In genomic region chr17:75124041-75124818, GRCh38 we compare ENCODE assay signal across 8 cellular contexts. TPM values are rescaled to one million over a fixed set of nuclear protein-coding genes. Genes with fewer than 3 reads are reported as not detected.
A peak's percentile ranks its signal among the peaks of the same experiment; 100 is the strongest.
DNase-seq lines count a peak whose midpoint lies in the region; ATAC-seq and TF ChIP-seq lines count a peak whose summit lies in the region.

No MANE protein-coding gene starts in this region.

- peaks cover 0 to 7% (median 0%) of the 10 kb centered on the region in 3 donors for H3K36me3 ChIP-seq in Peyer's patch

- CTCF ChIA-PET in HEK293T (lab: Yijun Ruan, JAX), result interaction anchor here (0.7 to 4.7 kb wide), 3 partner anchors 9 to 123 kb away, joined by 3 to 25 read pairs (median 14); no protein-coding TSS in a partner anchor

- H3K4me1 ChIP-seq in Peyer's patch, result peaks cover 5 to 48% (median 17%) of the 10 kb centered on the region in 4 donors

- peak overlapping the region in 1 of 4 donors; percentile 5 for H3K4me3 ChIP-seq in Peyer's patch

- TF ChIP-seq CTCF in Peyer's patch (IDR thresholded peaks at IDR 0.05), result no peak

- peak; percentile 56 to 88 for TF ChIP-seq POLR2A in Peyer's patch (IDR thresholded peaks at IDR 0.05)

- peak overlapping the region; percentile 2 to 89 (median 82) for H3K27ac ChIP-seq in Peyer's patch

- DNase-seq in COR-L47 (lab: John Stamatoyannopoulos, UW) (peak; percentile 60), Peyer's patch (peak in 2 of 3 donors; percentile 95 to 96), iPS-NIHi11 (ENCODE audit: low spot score) (peak; percentile 23), cortex of kidney (lab: John Stamatoyannopoulos, UW) (no peak), HEK293T (ENCODE audit: extremely low spot score) (no peak)
- DNase-seq in activated naive CD4-positive, alpha-beta T cell treated with Interleukin-2 at 50 U/mL for 16 hours, result peak; percentile 70
- peak; percentile 71 for DNase-seq in stimulated activated CD4-positive, alpha-beta T cell treated with anti-CD3 and anti-CD28 coated beads, Interleukin-2, amount 100 ng/mL, for 4 hours (ENCODE audit: low read depth)

- ATAC-seq in GM18867 (IDR thresholded peaks at IDR 0.05; ENCODE audit: unreplicated experiment), result no peak

- no peaks in the 10 kb centered on the region for H3K27me3 ChIP-seq in Peyer's patch

- POLR2A ChIA-PET in HEK293T (lab: Yijun Ruan, JAX), result interaction anchor here (0.8 to 1.2 kb wide), 4 partner anchors 10 to 270 kb away, joined by 3 read pairs; partner anchors contain the start of genes ARMC7 and NUP85

- H3K9me3 ChIP-seq in Peyer's patch, result no peaks in the 10 kb centered on the region

TF ChIP-seq in HEK293T, 16 proteins besides CTCF, POLR2A, EP300 and RAD21:
- TF ChIP-seq BHLHE40 (IDR thresholded peaks at IDR 0.05; ENCODE audit: borderline replicate concordance) (no peak), ZNF384 (IDR thresholded peaks at IDR 0.05) (no peak), L3MBTL2 (conservative IDR thresholded peaks at IDR 0.05) (no peak), SP1 (IDR thresholded peaks at IDR 0.05) (no peak), ARNT (IDR thresholded peaks at IDR 0.05) (no peak), NFRKB (IDR thresholded peaks at IDR 0.05) (no peak), SUZ12 (IDR thresholded peaks at IDR 0.05) (no peak)

RNA-seq across cellular contexts. Expression of gene NT5C, which starts 7.3 kb away (rescaled TPM):
- total RNA-seq in Peyer's patch, result 100 to 1,000 TPM; 151 to 176 (median 156) TPM

RNA-seq across cellular contexts. Expression of gene ARMC7, which starts 14.5 kb away (rescaled TPM):
- 10 to 100 TPM in 3 of 4 donors, 1 to 10 TPM in 1; 4.1 to 27.0 (median 24.1) TPM for total RNA-seq in Peyer's patch

RNA-seq across cellular contexts. Expression of gene JPT1, which starts 30.1 kb away (rescaled TPM):
- 100 to 1,000 TPM; 132 to 261 (median 202) TPM for total RNA-seq in Peyer's patch

RNA-seq across cellular contexts. Expression of gene SLC16A5, which starts 36.5 kb away (rescaled TPM):
- total RNA-seq in Peyer's patch, result 100 to 1,000 TPM in 3 of 4 donors, 10 to 100 TPM in 1; 47.9 to 211 (median 147) TPM

RNA-seq across cellular contexts. Expression of gene SUMO2, which starts 58.5 kb away (rescaled TPM):
- 10 to 100 TPM; 22.5 to 52.8 (median 37.4) TPM for total RNA-seq in Peyer's patch

Comparison
In these comparisons a context has a peak if more than half of its experiments do, and no peak if none do; other contexts are left out.
1. DNase-seq: peak in COR-L47 (single experiment), Peyer's patch (2 of 3), activated naive CD4-positive, alpha-beta T cell treated with Interleukin-2 at 50 U/mL for 16 hours (single experiment), iPS-NIHi11 (single experiment) and stimulated activated CD4-positive, alpha-beta T cell treated with anti-CD3 and anti-CD28 coated beads, Interleukin-2, amount 100 ng/mL, for 4 hours (single experiment); none in cortex of kidney (single experiment) and HEK293T (single experiment).